ENCODE assay signal across 15 cellular contexts in genomic region chr11:134071766-134072403, GRCh38. TPM values are rescaled to one million over a fixed set of nuclear protein-coding genes. Genes with fewer than 3 reads are reported as not detected.
A peak's percentile ranks its signal among the peaks of the same experiment; 100 is the strongest.
DNase-seq lines count a peak whose midpoint lies in the region; ATAC-seq and TF ChIP-seq lines count a peak whose summit lies in the region.
"Had no signal": no experiment of that assay in that cellular context is flagged by ENCODE, and none has a peak within 500 bp of the region (broad histone marks: within the 10 kb centered on the region; RNA-seq: fewer than 3 reads in every experiment).

No MANE protein-coding gene starts in this region.

- H3K27me3 ChIP-seq in smooth muscle cell (ENCODE audit: low read depth) = no peaks in the 10 kb centered on the region
- no peaks in the 10 kb centered on the region for H3K27me3 ChIP-seq in CD8-positive, alpha-beta T cell (ENCODE audit: insufficient read depth, low read length)

- peaks cover 72% of the 10 kb centered on the region for H3K4me1 Mint-ChIP-seq in endothelial cell (ENCODE audit: unreplicated experiment)
- H3K4me1 Mint-ChIP-seq in CD8-positive, alpha-beta T cell (ENCODE audit: low read depth) = peaks cover 17% of the 10 kb centered on the region

- no peak overlapping the region for H3K27ac Mint-ChIP-seq in endothelial cell (ENCODE audit: unreplicated experiment)
- H3K27ac Mint-ChIP-seq in CD8-positive, alpha-beta T cell = no peak overlapping the region
- H3K27ac Mint-ChIP-seq: activated CD4-positive, alpha-beta T cell treated with anti-CD3 and anti-CD28 coated beads, Interleukin-2, amount 10 ng/mL, durations not matched to agents 7 days and 5 days had no signal

- DNase-seq in DMS 273 (lab: John Stamatoyannopoulos, UW; ENCODE audit: unreplicated experiment) = peak; percentile 16
- no peak for DNase-seq in DMS 273 treated with DMSO at 0.1 percent for 48 hours (lab: John Stamatoyannopoulos, UW)
- DNase-seq in NCI-H2081 (lab: John Stamatoyannopoulos, UW) = peak; percentile 20 to 77
- DNase-seq in endothelial cell (ENCODE audit: low spot score) = no peak
- no peak for DNase-seq in smooth muscle cell (lab: John Stamatoyannopoulos, UW; ENCODE audit: unreplicated experiment)
- DNase-seq in CD8-positive, alpha-beta T cell = no peak
- no peak for DNase-seq in AG08396 (ENCODE audit: low spot score)
- DNase-seq: activated CD4-positive, alpha-beta T cell treated with anti-CD3 and anti-CD28 coated beads, Interleukin-2, amount 10 ng/mL, durations not matched to agents 7 days and 5 days; activated gamma-delta T cell; NK-92 treated with Interleukin-12 subunit alpha and Interleukin-12 subunit beta, amount 100 ng/mL, for 24 hours; SW 1271 had no signal

- intact Hi-C loops in CD8-positive, alpha-beta T cell (cut with DNase I, micrococcal nuclease) = loop anchor here in 1 of 2 experiments (10.0 kb wide), 1 partner anchor 263 kb away; the partner anchor contains the start of gene GLB1L2

- H3F3A ChIP-seq in smooth muscle cell (ENCODE audit: low read depth) = no peaks in the 10 kb centered on the region

- peak overlapping the region; percentile 96 for H3K4me3 Mint-ChIP-seq in endothelial cell (ENCODE audit: unreplicated experiment)
- H3K4me3 Mint-ChIP-seq in CD8-positive, alpha-beta T cell = no peak overlapping the region
- H3K4me3 Mint-ChIP-seq: activated CD4-positive, alpha-beta T cell treated with anti-CD3 and anti-CD28 coated beads, Interleukin-2, amount 10 ng/mL, durations not matched to agents 7 days and 5 days; central memory CD8-positive, alpha-beta T cell had no signal

- peak overlapping the region; percentile 36 for H3K4me2 ChIP-seq in smooth muscle cell

- no peak overlapping the region for H3K9ac ChIP-seq in smooth muscle cell (ENCODE audit: low read depth)

- no peaks in the 10 kb centered on the region for H3K9me3 ChIP-seq in smooth muscle cell (replicated peaks; ENCODE audit: low read depth)
- no peaks in the 10 kb centered on the region for H3K9me3 ChIP-seq in CD8-positive, alpha-beta T cell (ENCODE audit: low read length)

- no peak overlapping the region for H3K27ac ChIP-seq in smooth muscle cell (ENCODE audit: low read depth)
- no peak overlapping the region for H3K27ac ChIP-seq in CD8-positive, alpha-beta T cell (ENCODE audit: low read depth, low read length)
- H3K27ac ChIP-seq: 22Rv1 had no signal

- H3K36me3 ChIP-seq in smooth muscle cell (ENCODE audit: low read depth) = no peaks in the 10 kb centered on the region
- H3K36me3 ChIP-seq in CD8-positive, alpha-beta T cell (ENCODE audit: insufficient read depth, low read length) = no peaks in the 10 kb centered on the region

- peaks cover 2% of the 10 kb centered on the region for H3K27me3 Mint-ChIP-seq in endothelial cell (ENCODE audit: unreplicated experiment)
- H3K27me3 Mint-ChIP-seq in CD8-positive, alpha-beta T cell (ENCODE audit: low read depth) = no peaks in the 10 kb centered on the region

- no peak overlapping the region for H2AFZ ChIP-seq in smooth muscle cell (ENCODE audit: low read depth)

- peaks cover 21% of the 10 kb centered on the region for H3K36me3 Mint-ChIP-seq in endothelial cell (ENCODE audit: low read depth, unreplicated experiment)
- no peaks in the 10 kb centered on the region for H3K36me3 Mint-ChIP-seq in CD8-positive, alpha-beta T cell

- WGBS in smooth muscle cell (ENCODE audit: low lambda C conversion rate) = 49% methylated on average over 3 of the region's 3 CpGs

- CTCF ChIA-PET in CD8-positive, alpha-beta T cell (lab: Charles Lee) = interaction anchor here (0.7 kb wide), 1 partner anchor 491 kb away, joined by 3 read pairs; no protein-coding TSS in a partner anchor

- H3K4me1 ChIP-seq in smooth muscle cell (ENCODE audit: low read depth) = peaks cover 21% of the 10 kb centered on the region
- peaks cover 6% of the 10 kb centered on the region for H3K4me1 ChIP-seq in CD8-positive, alpha-beta T cell (ENCODE audit: insufficient read depth, low read length)

- POLR2A ChIA-PET in CD8-positive, alpha-beta T cell (lab: Charles Lee) = interaction anchor here (1.2 kb wide), 1 partner anchor 34 kb away, joined by 3 read pairs; no protein-coding TSS in a partner anchor

- no peaks in the 10 kb centered on the region for H3K9me3 Mint-ChIP-seq in endothelial cell (ENCODE audit: unreplicated experiment)
- H3K9me3 Mint-ChIP-seq in CD8-positive, alpha-beta T cell = no peaks in the 10 kb centered on the region
- H3K9me3 Mint-ChIP-seq: activated CD4-positive, alpha-beta T cell treated with anti-CD3 and anti-CD28 coated beads, Interleukin-2, amount 10 ng/mL, durations not matched to agents 7 days and 5 days; central memory CD8-positive, alpha-beta T cell had no signal

- peaks cover 74% of the 10 kb centered on the region for H3K79me2 ChIP-seq in smooth muscle cell (ENCODE audit: low read depth)

- ATAC-seq in GM18861 (IDR thresholded peaks at IDR 0.05; ENCODE audit: unreplicated experiment) = no peak
- ATAC-seq in CD8-positive, alpha-beta T cell = no peak
- ATAC-seq: K562 had no signal

- TF ChIP-seq CTCF in endothelial cell (IDR thresholded peaks at IDR 0.05; ENCODE audit: unreplicated experiment) = peak; percentile 67
- no peak for TF ChIP-seq CTCF in smooth muscle cell (IDR thresholded peaks at IDR 0.05; ENCODE audit: borderline replicate concordance, insufficient read depth, poor library complexity, severe bottlenecking)
- TF ChIP-seq CTCF in CD8-positive, alpha-beta T cell (IDR thresholded peaks at IDR 0.05) = no peak

- no peak overlapping the region for H3K4me3 ChIP-seq in smooth muscle cell
- no peak overlapping the region for H3K4me3 ChIP-seq in CD8-positive, alpha-beta T cell (ENCODE audit: low read depth, low read length)
- H3K4me3 ChIP-seq: K562 had no signal

- H4K20me1 ChIP-seq in smooth muscle cell (ENCODE audit: low read depth) = peaks cover 65% of the 10 kb centered on the region

RNA-seq across cellular contexts. Expression of gene JAM3, which starts 3.0 kb away (rescaled TPM):
- total RNA-seq in endothelial cell (ENCODE audit: unreplicated experiment) = 438 TPM
- 75.5 and 91.7 TPM in 2 replicates for total RNA-seq in smooth muscle cell
- polyA plus RNA-seq in smooth muscle cell = 59.3 and 82.9 TPM in 2 replicates
- 10 to 100 TPM; 12.1 to 15.2 TPM for total RNA-seq in CD8-positive, alpha-beta T cell

Comparison
In these comparisons a context has a peak if more than half of its experiments do, and no peak if none do; other contexts are left out.
1. DNase-seq: peak in DMS 273 (single experiment) and NCI-H2081 (2 of 2); none in DMS 273 treated with DMSO at 0.1 percent for 48 hours (single experiment), endothelial cell (single experiment), smooth muscle cell (single experiment), CD8-positive, alpha-beta T cell (0 of 7) and AG08396 (single experiment).